11 cellular contexts compared by ENCODE assay signal in the genomic region with DNA sequence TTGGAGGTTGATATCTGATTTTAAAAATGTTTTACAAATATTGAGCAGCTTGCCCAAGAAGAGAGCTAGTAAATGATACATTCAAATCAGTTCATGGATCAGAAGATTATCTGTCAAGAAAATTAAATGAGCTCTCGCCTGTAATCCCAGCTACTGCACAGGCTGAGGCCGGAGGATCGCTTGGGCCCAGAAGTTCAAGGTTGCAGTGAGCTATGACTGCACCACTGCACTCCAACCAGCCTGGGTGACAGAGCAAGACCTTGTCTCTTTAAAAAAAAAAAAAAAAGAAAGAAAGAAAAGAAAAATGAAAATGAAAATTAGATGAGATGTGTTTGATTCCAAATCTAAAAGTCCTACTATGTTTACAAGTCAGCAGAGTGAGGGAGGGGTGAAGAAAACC. TPM values are rescaled to one million over a fixed set of nuclear protein-coding genes. Genes with fewer than 3 reads are reported as not detected.
A peak's percentile ranks its signal among the peaks of the same experiment; 100 is the strongest.
DNase-seq lines count a peak whose midpoint lies in the region; ATAC-seq, FAIRE-seq and TF ChIP-seq lines count a peak whose summit lies in the region.
"Had no signal": no experiment of that assay in that cellular context is flagged by ENCODE, and none has a peak within 500 bp of the region (broad histone marks: within the 10 kb centered on the region; RNA-seq: fewer than 3 reads in every experiment).

No MANE protein-coding gene starts in this region.

- peaks cover 0 to 4% of the 10 kb centered on the region in 2 donors for H3K27me3 Mint-ChIP-seq in CD4-positive, alpha-beta memory T cell

- peaks cover 36 to 59% (median 48%) of the 10 kb centered on the region in 4 donors for H3K4me1 Mint-ChIP-seq in CD4-positive, alpha-beta memory T cell

- H3K9me3 ChIP-seq in CD4-positive, alpha-beta memory T cell (ENCODE audit: control insufficient read depth in 1 of 2, low read length in 2 of 2) = no peaks in the 10 kb centered on the region
- H3K9me3 ChIP-seq in Panc1 (ENCODE audit: control insufficient read depth, insufficient read depth, low read depth, low read length) (no peaks in the 10 kb centered on the region), endocrine pancreas (ENCODE audit: control insufficient read depth, low read length) (no peaks in the 10 kb centered on the region), neuron (ENCODE audit: low read length) (no peaks in the 10 kb centered on the region)

- TF ChIP-seq POLR2A in lower leg skin (IDR thresholded peaks at IDR 0.05) = no peak

- peak overlapping the region; percentile 43 to 83 (median 57) for H3K27ac Mint-ChIP-seq in CD4-positive, alpha-beta memory T cell

- peak overlapping the region in 7 of 8 donors; percentile 1 to 76 (median 36) for H3K4me3 Mint-ChIP-seq in CD4-positive, alpha-beta memory T cell

- H3K27ac ChIP-seq in CD4-positive, alpha-beta memory T cell (ENCODE audit: low read depth, low read length) = no peak overlapping the region
- H3K27ac ChIP-seq in Panc1 (ENCODE audit: low read length) = peak overlapping the region; percentile 90

- no peak for FAIRE-seq in urothelium cell line (lab: Jason Lieb, UNC)

- no peaks in the 10 kb centered on the region for H3K36me3 ChIP-seq in CD4-positive, alpha-beta memory T cell (ENCODE audit: insufficient read depth, low read length)
- H3K36me3 ChIP-seq in Panc1 (ENCODE audit: control insufficient read depth, insufficient read depth, low read length) (no peaks in the 10 kb centered on the region), endocrine pancreas (ENCODE audit: control insufficient read depth, insufficient read depth, low read length) (no peaks in the 10 kb centered on the region), neuron (ENCODE audit: insufficient read depth, low read length) (no peaks in the 10 kb centered on the region)

- H3K4me1 ChIP-seq in CD4-positive, alpha-beta memory T cell (ENCODE audit: insufficient read depth, low read length) = peaks cover 33% of the 10 kb centered on the region
- H3K4me1 ChIP-seq in Panc1 (ENCODE audit: control insufficient read depth, insufficient read depth, low read length) (peaks cover 4% of the 10 kb centered on the region; the same call in 1 of the 2 replicates), endocrine pancreas (ENCODE audit: control insufficient read depth, insufficient read depth, low read length) (no peaks in the 10 kb centered on the region), neuron (ENCODE audit: insufficient read depth, low read length) (peaks cover 11% of the 10 kb centered on the region)

- no peak overlapping the region for H3K4me3 ChIP-seq in CD4-positive, alpha-beta memory T cell (ENCODE audit: low read length in 2 of 2)
- H3K4me3 ChIP-seq in Panc1 (ENCODE audit: low read depth in 2 of 2, low read length in 2 of 2) = peak overlapping the region; percentile 46 to 72
- peak overlapping the region; percentile 97 for H3K4me3 ChIP-seq in endocrine pancreas (ENCODE audit: control insufficient read depth, insufficient read depth, low read length)
- peak overlapping the region; percentile 99 for H3K4me3 ChIP-seq in neuron (ENCODE audit: low read length)
- H3K4me3 ChIP-seq in lower leg skin (ENCODE audit: low read depth, poor library complexity, severe bottlenecking) = no peak overlapping the region

- intact Hi-C loops in CD4-positive, alpha-beta memory T cell (cut with micrococcal nuclease) = no loop called here
- intact Hi-C loops in Panc1 (cut with micrococcal nuclease; ENCODE audit: unreplicated experiment) = no loop called here
- intact Hi-C loops in lower leg skin (cut with DNase I; ENCODE audit: low total_unique reads) = no loop called here

- CTCF ChIA-PET in CD4-positive, alpha-beta memory T cell (lab: Charles Lee; ENCODE audit: partially characterized antibody) = no interaction called here
- CTCF ChIA-PET in Panc1 (lab: Charles Lee) = no interaction called here

- ATAC-seq in Panc1 = no peak
- ATAC-seq: esophagus mucosa, left ventricle myocardium superior had no signal

- peaks cover 0 to 2% (median 0%) of the 10 kb centered on the region in 8 donors for H3K9me3 Mint-ChIP-seq in CD4-positive, alpha-beta memory T cell

- H3K27me3 ChIP-seq in CD4-positive, alpha-beta memory T cell (ENCODE audit: insufficient read depth, low read length) = no peaks in the 10 kb centered on the region
- H3K27me3 ChIP-seq in Panc1 (ENCODE audit: control insufficient read depth, insufficient read depth, low read length) (no peaks in the 10 kb centered on the region), endocrine pancreas (ENCODE audit: control insufficient read depth, insufficient read depth, low read length) (no peaks in the 10 kb centered on the region), neuron (ENCODE audit: insufficient read depth, low read length) (no peaks in the 10 kb centered on the region)

- TF ChIP-seq CTCF in Panc1 (IDR thresholded peaks at IDR 0.05) (no peak), lower leg skin (IDR thresholded peaks at IDR 0.05) (no peak)

- in situ Hi-C loops in Panc1 (cut with HindIII; ENCODE audit: low pct_unique_long_range_greater_than_20kb, low sequenced_read_pairs) = no loop called here

- no peak overlapping the region for H2AFZ ChIP-seq in neuron (ENCODE audit: low read depth, low read length)

- POLR2A ChIA-PET in CD4-positive, alpha-beta memory T cell (lab: Charles Lee; ENCODE audit: partially characterized antibody) = interaction anchor here (1.1 kb wide), 1 partner anchor 657 kb away, joined by 4 read pairs; a partner anchor contains a TSS
- POLR2A ChIA-PET in Panc1 (lab: Charles Lee) = no interaction called here

- BruUV-seq in Panc1 (replicated peaks; lab: Mats Ljungman, UMichigan) = no TSS peak

- H3K9ac ChIP-seq in endocrine pancreas (ENCODE audit: control insufficient read depth, insufficient read depth, low read length) = no peak overlapping the region

- DNase-seq in CD4-positive, alpha-beta memory T cell = no peak
- DNase-seq in Panc1 (ENCODE audit: low read depth, low spot score) (no peak), NCI-H82 (lab: John Stamatoyannopoulos, UW) (no peak), NCI-H2107 (lab: John Stamatoyannopoulos, UW) (no peak), lower leg skin (ENCODE audit: low spot score in 2 of 2) (no peak), urothelium cell line (ENCODE audit: low spot score) (no peak)
- DNase-seq: DMS153, left ventricle myocardium superior had no signal

- 90 to 91% methylated on average over 3 of the region's 3 CpGs for WGBS in lower leg skin, 2 donors

- H3K36me3 Mint-ChIP-seq in CD4-positive, alpha-beta memory T cell = peaks cover 0 to 9% of the 10 kb centered on the region in 2 donors

RNA-seq across cellular contexts. Expression of a gene that starts 2.4 kb away (rescaled TPM):
- 10 to 100 TPM; 62.4 to 67.0 TPM for total RNA-seq in CD4-positive, alpha-beta memory T cell
- 10 to 100 TPM; 44.7 to 50.3 TPM for polyA plus RNA-seq in CD4-positive, alpha-beta memory T cell
- 38.9 TPM for total RNA-seq in Panc1 (2021; ENCODE audit: unreplicated experiment)
- 28.4 TPM for polyA plus RNA-seq in Panc1 (2012; ENCODE audit: insufficient read length)
- 10 to 100 TPM; 33.9 to 51.2 (median 38.1) TPM for total RNA-seq in lower leg skin

RNA-seq across cellular contexts. Expression of a gene that starts 46.2 kb away (rescaled TPM):
- not detected for total RNA-seq in CD4-positive, alpha-beta memory T cell
- polyA plus RNA-seq in CD4-positive, alpha-beta memory T cell = not detected
- total RNA-seq in Panc1 (2021; ENCODE audit: unreplicated experiment) (2.3 TPM), lower leg skin (under 1 TPM in 2 of 4 donors, not detected in 2; 0.47 to 0.49 TPM)
- polyA plus RNA-seq in Panc1 (2012; ENCODE audit: insufficient read length) = 0.29 TPM

Comparison
In these comparisons a context has a peak if more than half of its experiments do, and no peak if none do; other contexts are left out.
1. H3K4me3 ChIP-seq: peak in Panc1 (2 of 2), endocrine pancreas (single experiment) and neuron (single experiment); none in CD4-positive, alpha-beta memory T cell (0 of 2) and lower leg skin (single experiment).